In the genomic region with DNA sequence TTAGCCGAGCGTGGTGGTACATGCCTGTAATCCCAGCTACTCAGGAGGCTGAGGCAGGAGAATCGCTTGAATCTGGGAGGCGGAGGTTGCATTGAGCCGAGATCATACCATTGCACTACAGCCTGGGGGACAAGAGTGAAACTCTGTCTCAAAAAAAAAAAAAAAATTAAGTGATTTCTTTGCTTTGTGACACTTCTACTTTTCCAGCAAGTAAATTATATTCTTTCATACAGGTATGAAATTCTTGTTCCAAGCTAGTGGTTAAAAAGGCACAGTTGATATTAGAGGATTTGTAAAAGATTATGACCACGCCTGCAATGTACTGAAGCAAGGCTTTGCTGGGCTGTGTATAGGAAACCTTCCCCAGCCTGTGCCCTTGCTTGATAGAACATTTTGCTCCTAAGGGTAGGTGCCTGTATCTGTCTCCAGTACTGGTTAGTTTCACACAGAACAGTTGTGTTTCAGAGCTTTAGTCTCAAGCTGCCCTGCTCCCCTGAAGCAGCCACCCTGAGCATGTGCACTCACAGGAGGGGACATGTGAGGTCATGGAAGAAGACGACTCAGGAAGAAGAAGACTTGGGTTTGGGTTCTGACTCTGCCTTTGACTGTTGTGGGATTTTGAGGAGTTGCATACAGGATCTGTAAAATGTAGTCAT, we compare ENCODE assay signal across 12 cellular contexts. TPM values are rescaled to one million over a fixed set of nuclear protein-coding genes. Genes with fewer than 3 reads are reported as not detected.
A peak's percentile ranks its signal among the peaks of the same experiment; 100 is the strongest.
DNase-seq lines count a peak whose midpoint lies in the region; ATAC-seq and TF ChIP-seq lines count a peak whose summit lies in the region.
"Had no signal": no experiment of that assay in that cellular context is flagged by ENCODE, and none has a peak within 500 bp of the region (broad histone marks: within the 10 kb centered on the region; RNA-seq: fewer than 3 reads in every experiment).

No MANE protein-coding gene starts in this region.

- peaks cover 49% of the 10 kb centered on the region for H3K36me3 Mint-ChIP-seq in activated CD8-positive, alpha-beta T cell treated with anti-CD3 and anti-CD28 coated beads for 36 hours (ENCODE audit: low read depth)

- DNase-seq in Right ventricle myocardium superior (no peak), right atrium auricular region (ENCODE audit: low spot score) (no peak), foreskin keratinocyte (no peak), stomach (no peak), NCI-H1930 (lab: John Stamatoyannopoulos, UW) (no peak)
- DNase-seq in activated CD8-positive, alpha-beta T cell treated with anti-CD3 and anti-CD28 coated beads for 36 hours, result peak; percentile 65
- DNase-seq: body of pancreas, NCI-H1092, psoas muscle, SHP77 treated with DMSO at 0.1 percent for 48 hours had no signal

- H3K4me3 Mint-ChIP-seq in activated CD8-positive, alpha-beta T cell treated with anti-CD3 and anti-CD28 coated beads for 36 hours, result peak overlapping the region; percentile 78

- WGBS in stomach, 5 donors, result 81 to 92% (median 86%) methylated on average over 7 of the region's 7 CpGs

- no peaks in the 10 kb centered on the region for H3K36me3 ChIP-seq in right atrium auricular region
- no peaks in the 10 kb centered on the region for H3K36me3 ChIP-seq in stomach

- no peak for TF ChIP-seq POLR2A in stomach (IDR thresholded peaks at IDR 0.05)

- TF ChIP-seq CTCF in right atrium auricular region (IDR thresholded peaks at IDR 0.05), result no peak
- TF ChIP-seq CTCF in activated CD8-positive, alpha-beta T cell treated with anti-CD3 and anti-CD28 coated beads for 36 hours (IDR thresholded peaks at IDR 0.05), result no peak
- TF ChIP-seq CTCF in foreskin keratinocyte (conservative IDR thresholded peaks at IDR 0.05), result no peak
- no peak for TF ChIP-seq CTCF in stomach (IDR thresholded peaks at IDR 0.05)

- intact Hi-C loops in Right ventricle myocardium superior (cut with DNase I) (no loop called here), stomach (cut with DNase I; ENCODE audit: low total_unique reads) (no loop called here)
- intact Hi-C loops in activated CD8-positive, alpha-beta T cell treated with anti-CD3 and anti-CD28 coated beads for 36 hours (cut with micrococcal nuclease), result no loop called here

- TF ChIP-seq EP300 in stomach (IDR thresholded peaks at IDR 0.05), result no peak

- H3K27ac ChIP-seq in right atrium auricular region (no peak overlapping the region), foreskin keratinocyte (peak overlapping the region; percentile 68), stomach (peak overlapping the region in 3 of 5 donors; percentile 61 to 81 (median 71))
- H3K27ac ChIP-seq: body of pancreas, psoas muscle had no signal

- H3K4me1 ChIP-seq in right atrium auricular region, result peaks cover 0 to 69% of the 10 kb centered on the region in 2 donors
- H3K4me1 ChIP-seq in foreskin keratinocyte, result peaks cover 61% of the 10 kb centered on the region
- peaks cover 33 to 96% (median 59%) of the 10 kb centered on the region in 4 donors for H3K4me1 ChIP-seq in stomach
- H3K4me1 ChIP-seq: body of pancreas had no signal

- CTCF ChIA-PET in activated CD8-positive, alpha-beta T cell treated with anti-CD3 and anti-CD28 coated beads for 36 hours (lab: Charles Lee), result interaction anchor here (0.6 to 2.7 kb wide), 4 partner anchors 10 to 53 kb away, joined by 3 to 12 read pairs (median 4); a partner anchor contains a TSS

- ATAC-seq in Right ventricle myocardium superior (ENCODE audit: poor library complexity) (peak; percentile 16), foreskin keratinocyte (no peak), GM18519 (IDR thresholded peaks at IDR 0.05; ENCODE audit: low FRiP score, unreplicated experiment) (no peak), HG02840 (IDR thresholded peaks at IDR 0.05; ENCODE audit: low FRiP score, unreplicated experiment) (no peak)
- peak; percentile 50 for ATAC-seq in activated CD8-positive, alpha-beta T cell treated with anti-CD3 and anti-CD28 coated beads for 36 hours
- ATAC-seq: body of pancreas had no signal

- peak overlapping the region; percentile 98 for H3K27ac Mint-ChIP-seq in activated CD8-positive, alpha-beta T cell treated with anti-CD3 and anti-CD28 coated beads for 36 hours

- POLR2A ChIA-PET in activated CD8-positive, alpha-beta T cell treated with anti-CD3 and anti-CD28 coated beads for 36 hours (lab: Charles Lee), result interaction anchor here (1.1 to 4.3 kb wide), 4 partner anchors 10 to 42 kb away, joined by 3 to 42 read pairs (median 17); a partner anchor contains a TSS

- H3K4me3 ChIP-seq in right atrium auricular region (no peak overlapping the region), stomach (no peak overlapping the region)
- H3K4me3 ChIP-seq: body of pancreas, psoas muscle had no signal

- H3K27me3 Mint-ChIP-seq in activated CD8-positive, alpha-beta T cell treated with anti-CD3 and anti-CD28 coated beads for 36 hours, result no peaks in the 10 kb centered on the region

- H3K9me3 ChIP-seq in right atrium auricular region (no peaks in the 10 kb centered on the region), stomach (no peaks in the 10 kb centered on the region)
- H3K9me3 ChIP-seq: body of pancreas, psoas muscle had no signal

- H3K9me3 Mint-ChIP-seq in activated CD8-positive, alpha-beta T cell treated with anti-CD3 and anti-CD28 coated beads for 36 hours, result no peaks in the 10 kb centered on the region

- H3K27me3 ChIP-seq in right atrium auricular region (no peaks in the 10 kb centered on the region), foreskin keratinocyte (no peaks in the 10 kb centered on the region), stomach (no peaks in the 10 kb centered on the region)
- H3K27me3 ChIP-seq: body of pancreas had no signal

- peaks cover 81% of the 10 kb centered on the region for H3K4me1 Mint-ChIP-seq in activated CD8-positive, alpha-beta T cell treated with anti-CD3 and anti-CD28 coated beads for 36 hours (ENCODE audit: low read depth)

RNA-seq across cellular contexts. Expression of a gene that starts 10.2 kb away (rescaled TPM):
- total RNA-seq in Right ventricle myocardium superior (20.1 TPM), right atrium auricular region (10 to 100 TPM; 28.1 to 38.7 TPM), foreskin keratinocyte (74.3 and 80.5 TPM in 2 replicates), stomach (10 to 100 TPM; 13.9 to 26.8 (median 21.7) TPM)
- 10 to 100 TPM; 65.1 to 66.6 TPM for total RNA-seq in activated CD8-positive, alpha-beta T cell treated with anti-CD3 and anti-CD28 coated beads for 36 hours
- polyA plus RNA-seq in foreskin keratinocyte (48.8 and 49.9 TPM in 2 replicates), stomach (10 to 100 TPM; 10.8 to 15.3 (median 13.8) TPM)

Comparison
In these comparisons a context has a peak if more than half of its experiments do, and no peak if none do; other contexts are left out.
1. ATAC-seq: peak in Right ventricle myocardium superior (single experiment) and activated CD8-positive, alpha-beta T cell treated with anti-CD3 and anti-CD28 coated beads for 36 hours (single experiment); none in foreskin keratinocyte (single experiment), GM18519 (single experiment) and HG02840 (single experiment).
2. H3K27ac ChIP-seq: peak in foreskin keratinocyte (single experiment) and stomach (3 of 5); none in right atrium auricular region (0 of 2).